21 cellular contexts compared by ENCODE assay signal in the genomic region with DNA sequence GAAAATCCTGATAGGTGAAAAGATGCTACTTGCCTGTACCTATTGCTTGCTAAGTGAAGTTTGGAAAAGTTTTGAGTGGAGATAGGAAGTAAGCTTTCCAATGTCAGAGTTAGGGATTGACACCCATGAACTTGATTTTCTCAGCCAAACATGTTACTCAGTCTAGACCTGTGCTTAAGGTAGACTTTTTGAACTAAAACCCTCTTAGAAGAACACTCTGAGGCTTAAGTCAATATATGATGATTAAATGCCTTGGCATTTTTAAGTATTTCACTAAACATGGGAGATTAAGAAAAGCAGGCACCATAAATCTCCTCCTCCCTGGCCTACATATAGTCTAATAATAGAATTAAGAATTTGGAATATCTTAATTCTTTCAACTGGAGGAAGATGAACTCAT.
"Had no signal": no experiment of that assay in that cellular context is flagged by ENCODE, and none has a peak within 500 bp of the region (broad histone marks: within the 10 kb centered on the region; RNA-seq: fewer than 3 reads in every experiment).

No MANE protein-coding gene starts in this region.

- H3K4me1 Mint-ChIP-seq: naive B cell; stimulated activated naive B cell treated with anti-CD40 and anti-IgM and Interleukin-4, amounts not matched to agents 10 μg/mL and 1 μg/mL and 100 μg/mL, for 72 hours had no signal

- H3K36me3 ChIP-seq: gastrocnemius medialis, neutrophil, pancreas, right lobe of liver, suprapubic skin, thyroid gland had no signal

- H3K4me3 Mint-ChIP-seq: naive B cell; natural killer cell treated with Interleukin-12 subunit alpha and Interleukin-12 subunit beta and Interleukin-15 and Interleukin-18, amount 100 ng/mL, for 72 hours; neural crest cell; stimulated activated naive B cell treated with anti-CD40 and anti-IgM and Interleukin-4, amounts not matched to agents 10 μg/mL and 1 μg/mL and 100 μg/mL, for 72 hours; stimulated activated naive CD8-positive, alpha-beta T cell treated with anti-CD3 and anti-CD28 coated beads, Interleukin-15, Interleukin-2, amounts not matched to agents 100 ng/mL and 50 ng/mL, for 24 hours had no signal

- FAIRE-seq: small intestine had no signal

- ATAC-seq: gastrocnemius medialis; mucosa of descending colon; natural killer cell treated with Interleukin-12 subunit alpha and Interleukin-12 subunit beta and Interleukin-15 and Interleukin-18, amount 100 ng/mL, for 72 hours; pancreas; right lobe of liver; stimulated activated naive B cell treated with anti-CD40 and anti-IgM and Interleukin-4, amounts not matched to agents 10 μg/mL and 1 μg/mL and 100 μg/mL, for 72 hours had no signal

- H3K4me1 ChIP-seq: gastrocnemius medialis, right lobe of liver, thyroid gland had no signal

- H3K9me3 Mint-ChIP-seq: neural crest cell; stimulated activated naive CD8-positive, alpha-beta T cell treated with anti-CD3 and anti-CD28 coated beads, Interleukin-15, Interleukin-2, amounts not matched to agents 100 ng/mL and 50 ng/mL, for 24 hours had no signal

- H3K27ac Mint-ChIP-seq: naive B cell; natural killer cell treated with Interleukin-12 subunit alpha and Interleukin-12 subunit beta and Interleukin-15 and Interleukin-18, amount 100 ng/mL, for 72 hours; stimulated activated naive B cell treated with anti-CD40 and anti-IgM and Interleukin-4, amounts not matched to agents 10 μg/mL and 1 μg/mL and 100 μg/mL, for 72 hours; stimulated activated naive CD8-positive, alpha-beta T cell treated with anti-CD3 and anti-CD28 coated beads, Interleukin-15, Interleukin-2, amounts not matched to agents 100 ng/mL and 50 ng/mL, for 24 hours had no signal

- H3K36me3 Mint-ChIP-seq: naive B cell; natural killer cell treated with Interleukin-12 subunit alpha and Interleukin-12 subunit beta and Interleukin-15 and Interleukin-18, amount 100 ng/mL, for 72 hours; stimulated activated naive B cell treated with anti-CD40 and anti-IgM and Interleukin-4, amounts not matched to agents 10 μg/mL and 1 μg/mL and 100 μg/mL, for 72 hours had no signal

- DNase-seq: cortex of kidney; dorsolateral prefrontal cortex; effector CD4-positive, alpha-beta T cell; gastrocnemius medialis; head of caudate nucleus; mucosa of descending colon; naive B cell; pancreas; retina; right lobe of liver; stimulated activated CD4-positive, alpha-beta T cell treated with anti-CD3 and anti-CD28 coated beads, Interleukin-15, amount 100 ng/mL, for 24 hours; stimulated activated CD4-positive, alpha-beta T cell treated with anti-CD3 and anti-CD28 coated beads, Interleukin-2, amount 100 ng/mL, for 48 hours; stimulated activated naive B cell treated with anti-CD40 and anti-IgM and Interleukin-4, amounts not matched to agents 10 μg/mL and 1 μg/mL and 100 μg/mL, for 72 hours; thyroid gland; trophoblast cell had no signal

- H3K27me3 Mint-ChIP-seq: naive B cell; natural killer cell treated with Interleukin-12 subunit alpha and Interleukin-12 subunit beta and Interleukin-15 and Interleukin-18, amount 100 ng/mL, for 72 hours; stimulated activated naive B cell treated with anti-CD40 and anti-IgM and Interleukin-4, amounts not matched to agents 10 μg/mL and 1 μg/mL and 100 μg/mL, for 72 hours; stimulated activated naive CD8-positive, alpha-beta T cell treated with anti-CD3 and anti-CD28 coated beads, Interleukin-15, Interleukin-2, amounts not matched to agents 100 ng/mL and 50 ng/mL, for 24 hours had no signal

- H3K27ac ChIP-seq: gastrocnemius medialis, neutrophil, pancreas, right lobe of liver, thyroid gland had no signal

- H3K4me3 ChIP-seq: dorsolateral prefrontal cortex, gastrocnemius medialis, mucosa of descending colon, pancreas, right lobe of liver, suprapubic skin, thyroid gland had no signal

- H3K9me3 ChIP-seq: gastrocnemius medialis, mucosa of descending colon, neutrophil, pancreas, right lobe of liver, suprapubic skin, thyroid gland had no signal

- H3K27me3 ChIP-seq: dorsolateral prefrontal cortex, gastrocnemius medialis, neutrophil, pancreas, right lobe of liver, suprapubic skin, thyroid gland had no signal
